In the genomic region with DNA sequence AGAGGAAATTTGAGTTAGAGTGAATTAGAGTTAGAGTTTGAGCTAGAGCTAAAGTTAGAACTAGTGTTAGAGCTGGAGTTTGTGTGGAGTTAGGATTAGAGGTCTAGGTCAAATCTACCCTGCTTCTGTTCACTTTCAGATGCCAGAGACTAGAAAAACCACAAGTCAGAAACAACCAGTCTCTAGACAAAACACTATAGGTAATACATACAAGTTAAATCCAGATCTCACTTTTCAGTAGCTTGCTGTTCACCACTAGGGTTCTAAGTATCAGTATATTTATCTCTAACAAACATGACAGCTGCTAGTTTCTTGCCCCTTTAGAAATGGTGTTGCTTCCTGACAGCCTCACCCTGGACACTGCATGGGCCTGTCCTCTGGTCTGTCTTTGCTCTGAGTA, we compare ENCODE assay signal across 24 cellular contexts.
"Had no signal": no experiment of that assay in that cellular context is flagged by ENCODE, and none has a peak within 500 bp of the region (broad histone marks: within the 10 kb centered on the region; RNA-seq: fewer than 3 reads in every experiment).

No MANE protein-coding gene starts in this region.

- H3K9me2 ChIP-seq: SK-N-SH had no signal

- H3K36me3 Mint-ChIP-seq: T-cell had no signal

- H3K4me3 Mint-ChIP-seq: T-cell; T-helper 1 cell treated with Interleukin-12 subunit alpha and Interleukin-12 subunit beta and Interleukin-4 antibody, amounts not matched to agents 30 μg/mL and 1 μg/mL, for 36 hours had no signal

- H3K27me3 ChIP-seq: Peyer's patch, SJSA1 had no signal

- H3K9me3 ChIP-seq: Peyer's patch, SJSA1, SK-N-SH had no signal

- H2AFZ ChIP-seq: PC-9 had no signal

- H3K9me3 Mint-ChIP-seq: T-helper 1 cell treated with Interleukin-12 subunit alpha and Interleukin-12 subunit beta and Interleukin-4 antibody, amounts not matched to agents 30 μg/mL and 1 μg/mL, for 36 hours had no signal

- H3K27ac Mint-ChIP-seq: T-cell; T-helper 1 cell treated with Interleukin-12 subunit alpha and Interleukin-12 subunit beta and Interleukin-4 antibody, amounts not matched to agents 30 μg/mL and 1 μg/mL, for 36 hours had no signal

- H3K36me3 ChIP-seq: Peyer's patch, SJSA1 had no signal

- H3K4me1 ChIP-seq: Peyer's patch, SJSA1 had no signal

- H3K4me1 Mint-ChIP-seq: T-cell had no signal

- H3K4me3 ChIP-seq: PC-9, Peyer's patch, SJSA1 had no signal

- H3K9ac ChIP-seq: SK-N-SH had no signal

- ATAC-seq: T-cell had no signal

- H3K27ac ChIP-seq: HL-60, PC-9, Peyer's patch, SJSA1 had no signal

- DNase-seq: KBM-7; NCI-H1092; NCI-H1105 treated with DMSO at 0.1 percent for 48 hours; NCI-H1417 treated with DMSO at 0.1 percent for 48 hours; NCI-H146; NCI-H1694 treated with DMSO at 0.1 percent for 48 hours; NCI-H1930; NCI-H2081; NCI-H2107; NCI-H2227 treated with DMSO at 0.1 percent for 48 hours; NCI-H524; NCI-H526 treated with DMSO at 0.1 percent for 48 hours; NCI-H774; NK-92 treated with Interleukin-12 subunit alpha and Interleukin-12 subunit beta, amount 100 ng/mL, for 24 hours; PC-9; Peyer's patch; Right ventricle myocardium superior; SIG-M5; SK-N-SH; SW 1271; T-cell had no signal

- H3K4me2 ChIP-seq: PC-9, SK-N-SH had no signal
